Comparison of ENCODE assay signal across 8 cellular contexts in genomic region chr10:3067859-3068179, GRCh38. TPM values are rescaled to one million over a fixed set of nuclear protein-coding genes. Genes with fewer than 3 reads are reported as not detected.
DNase-seq lines count a peak whose midpoint lies in the region; ATAC-seq, FAIRE-seq and TF ChIP-seq lines count a peak whose summit lies in the region.

No MANE protein-coding gene starts in this region.

- peak overlapping the region; percentile 82 for H3K4me2 ChIP-seq in PC-3 (ENCODE audit: low read length)

- H3K27me3 ChIP-seq in GM06990 (replicated peaks; ENCODE audit: control insufficient read depth, insufficient read depth, low read length) (no peaks in the 10 kb centered on the region; the same call in 1 of the 2 replicates), PC-3 (ENCODE audit: low read length) (no peaks in the 10 kb centered on the region), pancreas (no peaks in the 10 kb centered on the region)

- peaks cover 51% of the 10 kb centered on the region for H3K79me2 ChIP-seq in PC-3 (ENCODE audit: low read length)

- 0 out of 2 replicates have a peak, but pooled peaks cover 11% of the 10 kb centered on the region for H4K20me1 ChIP-seq in PC-3 (ENCODE audit: low read length)

- no peaks in the 10 kb centered on the region for H3K9me3 ChIP-seq in PC-3 (ENCODE audit: low read length)
- no peaks in the 10 kb centered on the region for H3K9me3 ChIP-seq in pancreas

- FAIRE-seq in pancreas (lab: Jason Lieb, UNC) (no peak), urothelium cell line (lab: Jason Lieb, UNC) (no peak)

- H3K9me2 ChIP-seq in PC-3 (replicated peaks; ENCODE audit: low read length): no peaks in the 10 kb centered on the region

- no TSS peak for BruUV-seq in PC-3 (replicated peaks; lab: Mats Ljungman, UMichigan)

- TF ChIP-seq CTCF in GM06990 (IDR thresholded peaks at IDR 0.05; ENCODE audit: insufficient read depth, low read length, poor library complexity, severe bottlenecking) (no peak), PC-3 (conservative IDR thresholded peaks at IDR 0.05; ENCODE audit: low read depth, low read length) (no peak), epithelial cell of esophagus (IDR thresholded peaks at IDR 0.05; ENCODE audit: insufficient read depth, low read depth, low read length, missing control alignments) (no peak), pancreas (IDR thresholded peaks at IDR 0.05) (no peak)

- H3K4me1 ChIP-seq in PC-3 (ENCODE audit: insufficient read depth, low read length): peaks cover 15% of the 10 kb centered on the region
- H3K4me1 ChIP-seq in pancreas: no peaks in the 10 kb centered on the region

- H3F3A ChIP-seq in PC-3 (ENCODE audit: low read length, unreplicated experiment): no peaks in the 10 kb centered on the region

- intact Hi-C loops in PC-3 (cut with micrococcal nuclease): no loop called here
- intact Hi-C loops in pancreas (cut with DNase I): no loop called here

- H3K36me3 ChIP-seq in GM06990 (ENCODE audit: control insufficient read depth, insufficient read depth, low read length) (peaks cover 1% of the 10 kb centered on the region; the same call in 1 of the 2 replicates), PC-3 (ENCODE audit: low read depth, low read length) (no peaks in the 10 kb centered on the region), pancreas (no peaks in the 10 kb centered on the region)

- CTCF ChIA-PET in PC-3 (lab: Charles Lee): no interaction called here

- peak overlapping the region; percentile 82 for H3K9ac ChIP-seq in PC-3 (ENCODE audit: low read length)

- H3K4me3 ChIP-seq in GM06990 (replicated peaks; ENCODE audit: low read depth, low read length): peak overlapping the region; percentile 94
- peak overlapping the region; percentile 80 for H3K4me3 ChIP-seq in PC-3 (ENCODE audit: low read length)
- H3K4me3 ChIP-seq in epithelial cell of esophagus (ENCODE audit: low read length): peak overlapping the region; percentile 80
- H3K4me3 ChIP-seq in pancreas: peak overlapping the region; percentile 47 to 52 (median 51)

- peak overlapping the region; percentile 71 for H2AFZ ChIP-seq in PC-3 (ENCODE audit: low read length)

- POLR2A ChIA-PET in PC-3 (lab: Charles Lee; ENCODE audit: unreplicated experiment): no interaction called here

- H3K27ac ChIP-seq in PC-3 (ENCODE audit: low read length): no peak overlapping the region
- H3K27ac ChIP-seq in pancreas: peak overlapping the region; percentile 45 to 74 (median 56)

- ATAC-seq in GM21619 (IDR thresholded peaks at IDR 0.05; ENCODE audit: unreplicated experiment) (peak; percentile 11), PC-3 (no peak), pancreas (peak; percentile 10 to 23 (median 14)), HG02623 (IDR thresholded peaks at IDR 0.05; ENCODE audit: unreplicated experiment) (no peak)

- no peak for DNase-seq in GM06990 (ENCODE audit: extremely low read depth, insufficient read length)
- no peak for DNase-seq in PC-3
- DNase-seq in epithelial cell of esophagus (ENCODE audit: low read depth): no peak
- DNase-seq in pancreas: no peak
- no peak for DNase-seq in urothelium cell line (ENCODE audit: low spot score)
- no peak for DNase-seq in DMS79 treated with DMSO at 0.1 percent for 48 hours (lab: John Stamatoyannopoulos, UW)

- WGBS in pancreas, 2 donors: 0 to 2% methylated on average over 28 to 29 of the region's 29 CpGs

RNA-seq across cellular contexts. Expression of gene PFKP, which starts 0.5 kb away (rescaled TPM):
- total RNA-seq in PC-3 (2014; rRNA removed) (140 and 172 TPM in 2 replicates), pancreas (10 to 100 TPM in 3 of 6 donors, 1 to 10 TPM in 3; 6.8 to 25.0 (median 10.4) TPM)
- polyA plus RNA-seq in pancreas: 10 to 100 TPM; 16.6 to 32.5 TPM

Comparison
In these comparisons a context has a peak if more than half of its experiments do, and no peak if none do; other contexts are left out.
1. ATAC-seq: peak in GM21619 (single experiment) and pancreas (4 of 4); none in PC-3 (single experiment) and HG02623 (single experiment).
2. Peak in every context shown above with its lines, with median percentiles within 50 percentile points of each other: H3K4me3 ChIP-seq.